8 cellular contexts compared by ENCODE assay signal in genomic region chr11:117807482-117808272, GRCh38. TPM values are rescaled to one million over a fixed set of nuclear protein-coding genes. Genes with fewer than 3 reads are reported as not detected.
A peak's percentile ranks its signal among the peaks of the same experiment; 100 is the strongest.
DNase-seq lines count a peak whose midpoint lies in the region; ATAC-seq and TF ChIP-seq lines count a peak whose summit lies in the region.

No MANE protein-coding gene starts in this region.

- H3K36me3 ChIP-seq in Caco-2 (ENCODE audit: control insufficient read depth, insufficient read depth, low read length) = no peaks in the 10 kb centered on the region

- H3K27ac ChIP-seq in RWPE1 = no peak overlapping the region

- H3K4me3 Mint-ChIP-seq in Caco-2 (ENCODE audit: unreplicated experiment) = no peak overlapping the region
- H3K4me3 Mint-ChIP-seq in type B pancreatic cell = no peak overlapping the region

- H3K36me3 Mint-ChIP-seq in Caco-2 (ENCODE audit: insufficient read depth, unreplicated experiment) = no peaks in the 10 kb centered on the region
- H3K36me3 Mint-ChIP-seq in type B pancreatic cell = no peaks in the 10 kb centered on the region

- intact Hi-C loops in Caco-2 (cut with micrococcal nuclease; ENCODE audit: unreplicated experiment) = loop anchor here (1.0 to 5.0 kb wide), 3 partner anchors 10 to 140 kb away; no protein-coding TSS in a partner anchor

- H3K27ac Mint-ChIP-seq in Caco-2 (ENCODE audit: unreplicated experiment) (no peak overlapping the region), type B pancreatic cell (peak overlapping the region; percentile 32)

- peak; percentile 76 to 85 for DNase-seq in Caco-2
- peak; percentile 34 for DNase-seq in HK-2 (ENCODE audit: unreplicated experiment)
- peak; percentile 58 for DNase-seq in RWPE1 (ENCODE audit: low spot score)
- DNase-seq in activated T-helper 9 cell treated with anti-CD3 and anti-CD28 coated beads, Interleukin-2, amount 50 U/mL, for 16 hours (ENCODE audit: low read depth) = peak; percentile 55
- peak; percentile 35 to 80 for DNase-seq in foreskin fibroblast
- peak; percentile 40 for DNase-seq in occipital lobe (lab: John Stamatoyannopoulos, UW)
- no peak for DNase-seq in type B pancreatic cell (ENCODE audit: extremely low spot score, unreplicated experiment)

- BruUV-seq in Caco-2 (replicated peaks; lab: Mats Ljungman, UMichigan) = no TSS peak

- peak; percentile 97 to 98 for TF ChIP-seq CTCF in Caco-2 (IDR thresholded peaks at IDR 0.05; ENCODE audit: insufficient read depth in 1 of 2, low read depth in 1 of 2, low read length in 1 of 2, severe bottlenecking in 1 of 2, unreplicated experiment in 1 of 2)
- TF ChIP-seq CTCF in RWPE1 (conservative IDR thresholded peaks at IDR 0.05; ENCODE audit: low read depth) = peak; percentile 76
- TF ChIP-seq CTCF in foreskin fibroblast (IDR thresholded peaks at IDR 0.05; ENCODE audit: low read depth, low read length) = peak; percentile 92
- peak; percentile 94 for TF ChIP-seq CTCF in type B pancreatic cell (conservative IDR thresholded peaks at IDR 0.05)

- no peaks in the 10 kb centered on the region for H3K4me1 ChIP-seq in Caco-2

- POLR2A ChIA-PET in Caco-2 (lab: Charles Lee) (interaction anchor here (1.0 kb wide), 1 partner anchor 10 kb away, joined by 4 read pairs; no protein-coding TSS in a partner anchor), RWPE1 (lab: Yijun Ruan, JAX; ENCODE audit: low non-redundant PET) (no interaction called here)

- H3K27me3 ChIP-seq in Caco-2 (replicated peaks; ENCODE audit: control insufficient read depth, insufficient read depth, low read length) = no peaks in the 10 kb centered on the region

- CTCF ChIA-PET in Caco-2 (lab: Charles Lee) (interaction anchor here (0.6 to 4.7 kb wide), 28 partner anchors 7 to 1589 kb away, joined by 3 to 132 read pairs (median 4); partner anchors contain the start of gene TMPRSS4), RWPE1 (lab: Yijun Ruan, JAX) (interaction anchor here (0.5 to 3.7 kb wide), 15 partner anchors 9 to 1511 kb away, joined by 3 to 56 read pairs (median 4); no protein-coding TSS in a partner anchor)

- H3K9me3 Mint-ChIP-seq in Caco-2 (ENCODE audit: unreplicated experiment) (no peaks in the 10 kb centered on the region), type B pancreatic cell (no peaks in the 10 kb centered on the region)

- H3K9me3 ChIP-seq in Caco-2 = no peaks in the 10 kb centered on the region

- H3K27me3 Mint-ChIP-seq in Caco-2 (ENCODE audit: insufficient read depth, unreplicated experiment) (peaks cover 15% of the 10 kb centered on the region), type B pancreatic cell (peaks cover 42% of the 10 kb centered on the region)

- no peak for ATAC-seq in GM21526 (IDR thresholded peaks at IDR 0.05; ENCODE audit: low FRiP score, unreplicated experiment)

- H3K4me3 ChIP-seq in Caco-2 (ENCODE audit: low read depth, low read length) (no peak overlapping the region), foreskin fibroblast (ENCODE audit: low read depth in 1 of 2, low read length in 2 of 2) (no peak overlapping the region)

- H3K4me1 Mint-ChIP-seq in Caco-2 (ENCODE audit: low read depth, unreplicated experiment) (no peaks in the 10 kb centered on the region), type B pancreatic cell (ENCODE audit: unreplicated experiment) (peaks cover 30% of the 10 kb centered on the region)

RNA-seq across cellular contexts. Expression of gene DSCAML1, which starts 10.7 kb away (rescaled TPM):
- total RNA-seq in Caco-2 (2022) (not detected in 2 replicates), occipital lobe (7.6 TPM), type B pancreatic cell (ENCODE audit: low replicate concordance) (5.8 and 9.8 TPM in 2 replicates)

RNA-seq across cellular contexts. Expression of gene FXYD2, which starts 16.9 kb away (rescaled TPM):
- total RNA-seq in Caco-2 (2022) (0.48 TPM in 1 of 2 replicates, not detected in the other), occipital lobe (0.62 TPM), type B pancreatic cell (ENCODE audit: low replicate concordance) (40.8 and 57.5 TPM in 2 replicates)

Comparison
In these comparisons a context has a peak if more than half of its experiments do, and no peak if none do; other contexts are left out.
1. RNA of gene FXYD2, which starts 16.9 kb away (total RNA-seq): 40.8 to 57.5 TPM in type B pancreatic cell; 0.62 TPM in occipital lobe (single experiment) and 0.48 TPM in Caco-2; every median in the first group is over 10 times any median in the second.
2. Peak in every context shown above with its lines, with median percentiles within 50 percentile points of each other: CTCF ChIP-seq.